In the genomic region with DNA sequence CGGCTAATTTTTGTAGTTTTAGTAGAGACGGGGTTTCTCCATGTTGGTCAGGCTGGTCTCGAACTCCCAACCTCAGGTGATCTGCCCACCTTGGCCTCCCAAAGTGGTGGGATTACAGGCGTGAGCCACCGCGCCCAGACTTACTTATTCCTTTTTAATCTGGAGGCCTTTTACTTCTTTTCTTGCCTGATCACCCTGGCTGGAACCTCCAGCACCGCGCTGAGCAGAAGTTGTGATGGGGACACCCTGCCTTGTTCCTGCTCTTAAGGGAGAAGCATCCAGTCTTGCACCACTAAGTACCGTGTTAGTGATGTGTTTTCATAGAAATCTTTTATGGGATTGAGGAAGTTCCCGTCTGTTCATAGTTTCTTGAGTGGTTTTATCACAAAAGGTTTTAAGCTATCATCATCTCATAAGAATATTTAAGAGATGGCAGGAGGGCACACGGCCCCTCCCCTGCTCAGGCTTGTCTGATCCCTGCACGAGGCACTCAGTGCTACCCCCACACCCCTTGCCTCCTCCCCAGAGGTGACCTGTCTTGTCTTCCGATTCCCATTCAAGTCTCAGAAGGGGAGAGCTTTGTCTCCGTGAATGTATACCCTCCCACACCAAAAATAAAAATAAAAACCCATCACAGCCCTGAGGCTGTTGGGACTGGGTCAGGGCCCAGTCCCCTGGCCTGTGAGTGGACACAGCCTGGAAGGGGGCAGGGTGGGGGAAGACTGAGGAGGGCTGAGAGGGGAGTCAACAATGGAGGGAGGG, we compare ENCODE assay signal across 13 cellular contexts.
DNase-seq lines count a peak whose midpoint lies in the region; ATAC-seq and TF ChIP-seq lines count a peak whose summit lies in the region.
"Had no signal": no experiment of that assay in that cellular context is flagged by ENCODE, and none has a peak within 500 bp of the region (broad histone marks: within the 10 kb centered on the region; RNA-seq: fewer than 3 reads in every experiment).

No MANE protein-coding gene starts in this region.

- WGBS in mesodermal cell (ENCODE audit: insufficient coverage in 2 of 2), 2 experiments = 86 to 96% methylated on average over 5 to 11 of the region's 14 CpGs

- intact Hi-C loops in Right ventricle myocardium inferior (cut with DNase I) = no loop called here

- no peak for DNase-seq in cardiac muscle cell (ENCODE audit: low read depth in 1 of 2, low spot score in 1 of 2)
- no peak for DNase-seq in Right ventricle myocardium inferior (ENCODE audit: missing footprints)
- DNase-seq in WERI-Rb-1 = peak; percentile 5
- no peak for DNase-seq in activated CD4-positive, alpha-beta T cell treated with anti-CD3 and anti-CD28 coated beads for 4 hours
- DNase-seq in NCI-H748 treated with DMSO at 0.1 percent for 48 hours (lab: John Stamatoyannopoulos, UW) = no peak
- no peak for DNase-seq in activated gamma-delta T cell treated with Interleukin-2 at 50 U/mL for 16 hours
- DNase-seq: activated CD4-positive, alpha-beta T cell treated with anti-CD3 and anti-CD28 coated beads for 36 hours; Karpas-422; NCI-H2081 treated with DMSO at 0.1 percent for 48 hours; small intestine had no signal

- TF ChIP-seq CTCF in cardiac muscle cell (IDR thresholded peaks at IDR 0.05; ENCODE audit: low read depth, low read length) (no peak), WERI-Rb-1 (IDR thresholded peaks at IDR 0.05; ENCODE audit: low read depth, low read length) (no peak)

- H3K4me1 ChIP-seq in cardiac muscle cell (ENCODE audit: low read depth) (peaks cover 18% of the 10 kb centered on the region), mesodermal cell (ENCODE audit: control insufficient read depth, insufficient read depth, low read length, poor library complexity, severe bottlenecking) (peaks cover 33% of the 10 kb centered on the region)

- H3K27ac ChIP-seq in cardiac muscle cell (peak overlapping the region; percentile 64), WERI-Rb-1 (no peak overlapping the region), mesodermal cell (ENCODE audit: low read depth, low read length, severe bottlenecking) (peak overlapping the region; percentile 82)
- H3K27ac ChIP-seq: ovary had no signal

- H3K36me3 ChIP-seq in cardiac muscle cell (no peaks in the 10 kb centered on the region), WERI-Rb-1 (no peaks in the 10 kb centered on the region), mesodermal cell (ENCODE audit: control insufficient read depth, insufficient read depth, low read length) (no peaks in the 10 kb centered on the region)
- H3K36me3 ChIP-seq: ovary had no signal

- no peaks in the 10 kb centered on the region for H3K9me3 ChIP-seq in cardiac muscle cell (ENCODE audit: low read depth)
- peaks cover 3% of the 10 kb centered on the region for H3K9me3 ChIP-seq in WERI-Rb-1 (ENCODE audit: severe bottlenecking)
- H3K9me3 ChIP-seq in mesodermal cell (ENCODE audit: control insufficient read depth, low read length) = no peaks in the 10 kb centered on the region
- H3K9me3 ChIP-seq: ovary had no signal

- H3K4me3 ChIP-seq in cardiac muscle cell = no peak overlapping the region
- no peak overlapping the region for H3K4me3 ChIP-seq in WERI-Rb-1 (ENCODE audit: low read depth, low read length)
- no peak overlapping the region for H3K4me3 ChIP-seq in mesodermal cell (ENCODE audit: extremely low read depth, insufficient read depth, low read length, poor library complexity, severe bottlenecking)
- H3K4me3 ChIP-seq: ovary had no signal

- H3K27me3 ChIP-seq in cardiac muscle cell (no peaks in the 10 kb centered on the region), WERI-Rb-1 (ENCODE audit: insufficient read depth, low read depth, severe bottlenecking) (no peaks in the 10 kb centered on the region)
- H3K27me3 ChIP-seq: ovary had no signal

- no peak for ATAC-seq in Right ventricle myocardium inferior
- no peak for ATAC-seq in HG02763 (IDR thresholded peaks at IDR 0.05; ENCODE audit: unreplicated experiment)
- ATAC-seq: activated CD4-positive, alpha-beta T cell treated with anti-CD3 and anti-CD28 coated beads for 36 hours had no signal
